23 cellular contexts compared by ENCODE assay signal in the genomic region with DNA sequence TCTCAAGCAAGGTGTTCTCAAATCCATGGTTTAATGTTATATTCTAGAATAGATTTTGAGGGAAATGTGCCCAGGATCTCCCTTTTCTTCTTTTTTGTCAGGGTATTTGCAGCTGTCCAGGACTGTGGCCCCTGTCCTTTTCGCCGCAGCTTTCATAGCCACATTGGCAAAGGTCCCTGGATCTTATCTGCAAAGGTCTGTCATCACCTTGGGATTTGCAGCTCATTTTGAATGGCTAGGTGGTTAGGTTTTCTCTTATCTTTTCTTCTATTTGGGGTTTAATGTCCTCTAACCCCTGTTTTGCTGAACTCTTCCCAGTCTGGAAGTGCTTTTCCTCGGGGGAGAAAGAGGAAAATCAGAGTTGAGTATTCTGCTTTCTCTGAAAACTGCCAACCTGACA. TPM values are rescaled to one million over a fixed set of nuclear protein-coding genes. Genes with fewer than 3 reads are reported as not detected.
DNase-seq lines count a peak whose midpoint lies in the region; ATAC-seq, FAIRE-seq and TF ChIP-seq lines count a peak whose summit lies in the region.
"Had no signal": no experiment of that assay in that cellular context is flagged by ENCODE, and none has a peak within 500 bp of the region (broad histone marks: within the 10 kb centered on the region; RNA-seq: fewer than 3 reads in every experiment).

No MANE protein-coding gene starts in this region.

- peaks cover 4% of the 10 kb centered on the region for H3K27me3 Mint-ChIP-seq in GM23338 (ENCODE audit: insufficient read depth, low read depth, poor library complexity)

- H3K9me2 ChIP-seq in Loucy (replicated peaks; ENCODE audit: low read depth, low read length), result no peaks in the 10 kb centered on the region
- H3K9me2 ChIP-seq in GM23338 (ENCODE audit: insufficient read depth), result no peaks in the 10 kb centered on the region

- no peak overlapping the region for H3K27ac Mint-ChIP-seq in GM23338
- H3K27ac Mint-ChIP-seq: CD8-positive, alpha-beta T cell had no signal

- no peak overlapping the region for H3K23ac ChIP-seq in mesenchymal stem cell (ENCODE audit: low read length in 2 of 2)

- no peak overlapping the region for H3K4ac ChIP-seq in mesenchymal stem cell (ENCODE audit: low read depth in 1 of 2, low read length in 2 of 2)

- no peak overlapping the region for H2BK120ac ChIP-seq in mesenchymal stem cell (ENCODE audit: low read depth, low read length)

- H2AFZ ChIP-seq in Loucy (ENCODE audit: low read length) (no peak overlapping the region), mesenchymal stem cell (ENCODE audit: low read depth, low read length) (no peak overlapping the region), GM23338 (no peak overlapping the region)

- H3K9me3 ChIP-seq in cardiac muscle cell (ENCODE audit: low read depth) (no peaks in the 10 kb centered on the region), Loucy (ENCODE audit: insufficient read depth, low read depth, low read length) (no peaks in the 10 kb centered on the region), mesenchymal stem cell (ENCODE audit: control insufficient read depth, low read length) (no peaks in the 10 kb centered on the region), pancreas (no peaks in the 10 kb centered on the region)
- H3K9me3 ChIP-seq: A549, Caco-2 had no signal

- no peaks in the 10 kb centered on the region for H3K79me2 ChIP-seq in Loucy (ENCODE audit: insufficient read depth, low read length)
- H3K79me2 ChIP-seq in GM23338 (replicated peaks; ENCODE audit: insufficient read depth), result no peaks in the 10 kb centered on the region

- no peaks in the 10 kb centered on the region for H3F3A ChIP-seq in Loucy (ENCODE audit: low read depth)
- H3F3A ChIP-seq in GM23338 (replicated peaks; ENCODE audit: low read depth), result no peaks in the 10 kb centered on the region

- H3K4me1 ChIP-seq in cardiac muscle cell (ENCODE audit: low read depth) (peaks cover 35% of the 10 kb centered on the region), Loucy (ENCODE audit: insufficient read depth, low read length, poor library complexity, severe bottlenecking) (peaks cover 25% of the 10 kb centered on the region), mesenchymal stem cell (ENCODE audit: control insufficient read depth, insufficient read depth, low read depth, low read length) (peaks cover 3% of the 10 kb centered on the region), pancreas (peaks cover 4 to 12% (median 4%) of the 10 kb centered on the region in 3 donors), GM23338 (ENCODE audit: insufficient read depth) (no peaks in the 10 kb centered on the region)
- H3K4me1 ChIP-seq: A549, Caco-2 had no signal

- H3K14ac ChIP-seq in mesenchymal stem cell (ENCODE audit: low read length in 2 of 2), result no peak overlapping the region

- H2AK5ac ChIP-seq in mesenchymal stem cell (ENCODE audit: low read length, severe bottlenecking), result no peak overlapping the region

- H4K91ac ChIP-seq in mesenchymal stem cell (ENCODE audit: low read length), result no peak overlapping the region

- H3K4me1 Mint-ChIP-seq in GM23338, result peaks cover 2% of the 10 kb centered on the region; the same call in 2 of the 3 replicates
- H3K4me1 Mint-ChIP-seq: CD4-positive, CD25-positive, alpha-beta regulatory T cell had no signal

- no peak overlapping the region for H3K4me3 Mint-ChIP-seq in GM23338
- H3K4me3 Mint-ChIP-seq: CD4-positive, CD25-positive, alpha-beta regulatory T cell; CD8-positive, alpha-beta T cell had no signal

- H3K4me2 ChIP-seq in Loucy (ENCODE audit: low read depth, low read length, poor library complexity, severe bottlenecking) (no peak overlapping the region), mesenchymal stem cell (ENCODE audit: low read length, poor library complexity, severe bottlenecking) (no peak overlapping the region), GM23338 (no peak overlapping the region)
- H3K4me2 ChIP-seq: A549 had no signal

- H3K36me3 ChIP-seq in cardiac muscle cell (no peaks in the 10 kb centered on the region), Loucy (ENCODE audit: insufficient read depth, low read length) (no peaks in the 10 kb centered on the region; the same call in 1 of the 2 replicates), mesenchymal stem cell (ENCODE audit: control insufficient read depth in 1 of 2, insufficient read depth in 2 of 2, low read depth in 1 of 2, low read length in 2 of 2) (peaks cover 0 to 11% of the 10 kb centered on the region in 2 experiments), pancreas (no peaks in the 10 kb centered on the region), GM23338 (ENCODE audit: insufficient read depth) (no peaks in the 10 kb centered on the region)

- H3K4me3 ChIP-seq in cardiac muscle cell (peak overlapping the region; percentile 4), Loucy (ENCODE audit: low read length, poor library complexity, severe bottlenecking) (no peak overlapping the region), mesenchymal stem cell (ENCODE audit: insufficient read depth in 1 of 2, low read depth in 1 of 2, low read length in 2 of 2) (no peak overlapping the region), pancreas (no peak overlapping the region), GM23338 (no peak overlapping the region)
- H3K4me3 ChIP-seq: A549 had no signal

- no peak overlapping the region for H3K18ac ChIP-seq in mesenchymal stem cell (ENCODE audit: low read depth in 1 of 2, low read length in 2 of 2)

- DNase-seq in cardiac muscle cell (ENCODE audit: low read depth in 1 of 2, low spot score in 1 of 2), result peak in 1 of 2 donors; percentile 68
- DNase-seq in cardiac septum (ENCODE audit: low spot score), result no peak
- no peak for DNase-seq in mesenchymal stem cell
- no peak for DNase-seq in pancreas
- DNase-seq in GM23338 (ENCODE audit: low spot score), result no peak
- DNase-seq in RPMI8226, result no peak
- no peak for DNase-seq in AG08396 (ENCODE audit: low spot score)
- DNase-seq: 8988T; ACHN; Caco-2; CD4-positive, CD25-positive, alpha-beta regulatory T cell; CD8-positive, alpha-beta T cell; DMS153; DND-41 had no signal

- H2BK15ac ChIP-seq in mesenchymal stem cell (ENCODE audit: low read depth, poor library complexity, severe bottlenecking), result no peak overlapping the region

- 87% methylated on average over 3 of the region's 3 CpGs for WGBS in mesenchymal stem cell
- 38 to 39% methylated on average over 3 of the region's 3 CpGs for WGBS in pancreas, 2 donors

- no peak for FAIRE-seq in pancreas (lab: Jason Lieb, UNC)
- FAIRE-seq: A549, G401.6, GM12892, H1 had no signal

- H4K8ac ChIP-seq in mesenchymal stem cell (ENCODE audit: low read length), result no peak overlapping the region

- intact Hi-C loops in cardiac septum (cut with DNase I), result loop anchor here (10.0 kb wide), 1 partner anchor 111 kb away; no protein-coding TSS in a partner anchor
- intact Hi-C loops in pancreas (cut with DNase I), result no loop called here

- H3K9me3 Mint-ChIP-seq in GM23338, result no peaks in the 10 kb centered on the region
- H3K9me3 Mint-ChIP-seq: CD4-positive, CD25-positive, alpha-beta regulatory T cell; CD8-positive, alpha-beta T cell had no signal

- no peaks in the 10 kb centered on the region for H3K27me3 ChIP-seq in cardiac muscle cell
- no peaks in the 10 kb centered on the region for H3K27me3 ChIP-seq in Loucy (ENCODE audit: insufficient read depth, low read length, poor library complexity, severe bottlenecking)
- no peaks in the 10 kb centered on the region for H3K27me3 ChIP-seq in mesenchymal stem cell (ENCODE audit: control insufficient read depth in 1 of 2, insufficient read depth in 1 of 2, low read length in 2 of 2)
- H3K27me3 ChIP-seq in pancreas, result no peaks in the 10 kb centered on the region
- H3K27me3 ChIP-seq in GM23338 (ENCODE audit: insufficient read depth), result no peaks in the 10 kb centered on the region

- ATAC-seq in pancreas (peak in 3 of 4 donors; percentile 28 to 59 (median 56)), GM23338 (no peak)
- ATAC-seq: A549; CD8-positive, alpha-beta T cell; HCT116 had no signal

- H2BK12ac ChIP-seq in mesenchymal stem cell (ENCODE audit: low read length in 2 of 2), result no peak overlapping the region

- H4K20me1 ChIP-seq in Loucy (ENCODE audit: insufficient read depth, low read length, poor library complexity, severe bottlenecking) (no peaks in the 10 kb centered on the region), GM23338 (replicated peaks; ENCODE audit: insufficient read depth) (no peaks in the 10 kb centered on the region; the same call in 1 of the 2 replicates)

- no peak overlapping the region for H2BK5ac ChIP-seq in mesenchymal stem cell (ENCODE audit: low read depth, low read length, poor library complexity, severe bottlenecking)

- no peaks in the 10 kb centered on the region for H3K36me3 Mint-ChIP-seq in GM23338 (ENCODE audit: low read depth)
- H3K36me3 Mint-ChIP-seq: CD8-positive, alpha-beta T cell had no signal

- H3K9ac ChIP-seq in Loucy (ENCODE audit: low read depth, low read length, poor library complexity, severe bottlenecking), result peak overlapping the region; percentile 54
- H3K9ac ChIP-seq in mesenchymal stem cell (ENCODE audit: low read length), result peak overlapping the region; percentile 63

- peak overlapping the region; percentile 88 for H3K27ac ChIP-seq in cardiac muscle cell
- H3K27ac ChIP-seq in mesenchymal stem cell (ENCODE audit: low read length, poor library complexity, severe bottlenecking), result no peak overlapping the region
- H3K27ac ChIP-seq in pancreas, result no peak overlapping the region
- no peak overlapping the region for H3K27ac ChIP-seq in GM23338 (ENCODE audit: low read depth)
- H3K27ac ChIP-seq: A549, C4-2B had no signal

- no peak for TF ChIP-seq CTCF in cardiac muscle cell (IDR thresholded peaks at IDR 0.05; ENCODE audit: low read depth, low read length)
- no peak for TF ChIP-seq CTCF in Loucy (conservative IDR thresholded peaks at IDR 0.05; ENCODE audit: low read length)
- no peak for TF ChIP-seq CTCF in pancreas (IDR thresholded peaks at IDR 0.05)
- TF ChIP-seq CTCF in GM23338 (conservative IDR thresholded peaks at IDR 0.05; ENCODE audit: low read depth in 2 of 2), result no peak

- H3K79me1 ChIP-seq in mesenchymal stem cell (replicated peaks; ENCODE audit: low read length, poor library complexity, severe bottlenecking), result no peaks in the 10 kb centered on the region

RNA-seq across cellular contexts. Expression of a gene that starts 11.7 kb away (rescaled TPM):
- total RNA-seq in cardiac muscle cell (72.9 and 80.9 TPM in 2 replicates), cardiac septum (0.51 TPM), pancreas (1 to 10 TPM in 1 of 6 donors, under 1 TPM in 4, not detected in 1; 0.09 to 1.1 (median 0.20) TPM)
- polyA plus RNA-seq in cardiac muscle cell (50.8 and 53.6 TPM in 2 replicates), pancreas (1 to 10 TPM; 1.3 to 3.6 TPM), GM23338 (2016; fragmentation: Nextera tagmentation; extraction: Ambion mirVana) (5.2 and 5.7 TPM in 2 replicates)
- polyA plus RNA-seq in mesenchymal stem cell (2013, experiment 1 of 2), result 0.04 TPM
- polyA plus RNA-seq in mesenchymal stem cell (2013, experiment 2 of 2), result 0.04 TPM
- total RNA-seq in GM23338 (2014; rRNA removed; shearing (Covaris generic)), result 6.6 TPM in 2 replicates
- polyA plus RNA-seq: A549 had no signal

RNA-seq across cellular contexts. Expression of a gene that starts 19.4 kb away (rescaled TPM):
- total RNA-seq in cardiac muscle cell, result not detected in 2 replicates
- polyA plus RNA-seq in cardiac muscle cell, result 0.12 TPM in 1 of 2 replicates, not detected in the other
- total RNA-seq in cardiac septum, result not detected
- not detected for polyA plus RNA-seq in mesenchymal stem cell (2013, experiment 1 of 2)
- polyA plus RNA-seq in mesenchymal stem cell (2013, experiment 2 of 2), result not detected
- total RNA-seq in pancreas, result under 1 TPM in 1 of 6 donors, not detected in 5; 0.17 TPM
- polyA plus RNA-seq in pancreas, result not detected
- total RNA-seq in GM23338 (2014; rRNA removed; shearing (Covaris generic)), result not detected in 2 replicates
- not detected in 2 replicates for polyA plus RNA-seq in GM23338 (2016; fragmentation: Nextera tagmentation; extraction: Ambion mirVana)
- total RNA-seq: Caco-2, H1, H7 had no signal
- polyA plus RNA-seq: A549; BJ; CD4-positive, CD25-positive, alpha-beta regulatory T cell had no signal

RNA-seq across cellular contexts. Expression of a gene that starts 27.0 kb away (rescaled TPM):
- total RNA-seq in cardiac muscle cell (79.1 and 128 TPM in 2 replicates), cardiac septum (234 TPM), pancreas (10 to 100 TPM; 28.8 to 48.5 (median 35.3) TPM)
- polyA plus RNA-seq in cardiac muscle cell (210 and 232 TPM in 2 replicates), pancreas (100 to 1,000 TPM in 1 of 2 donors, 10 to 100 TPM in 1; 85.8 to 113 TPM), GM23338 (2016; fragmentation: Nextera tagmentation; extraction: Ambion mirVana) (168 and 185 TPM in 2 replicates)
- polyA plus RNA-seq in mesenchymal stem cell (2013, experiment 1 of 2), result 76.5 TPM
- 83.4 TPM for polyA plus RNA-seq in mesenchymal stem cell (2013, experiment 2 of 2)
- total RNA-seq in GM23338 (2014; rRNA removed; shearing (Covaris generic)), result 99.5 and 108 TPM in 2 replicates

RNA-seq across cellular contexts. Expression of a gene that starts 27.2 kb away (rescaled TPM):
- total RNA-seq in cardiac muscle cell (16.9 and 22.5 TPM in 2 replicates), cardiac septum (14.3 TPM), pancreas (1 to 10 TPM; 4.3 to 8.9 (median 6.7) TPM)
- polyA plus RNA-seq in cardiac muscle cell (18.6 and 23.9 TPM in 2 replicates), pancreas (10 to 100 TPM in 1 of 2 donors, 1 to 10 TPM in 1; 3.5 to 13.0 TPM), GM23338 (2016; fragmentation: Nextera tagmentation; extraction: Ambion mirVana) (4.1 and 5.8 TPM in 2 replicates)
- polyA plus RNA-seq in mesenchymal stem cell (2013, experiment 1 of 2), result 8.3 TPM
- polyA plus RNA-seq in mesenchymal stem cell (2013, experiment 2 of 2), result 8.3 TPM
- 16.6 and 17.2 TPM in 2 replicates for total RNA-seq in GM23338 (2014; rRNA removed; shearing (Covaris generic))

RNA-seq across cellular contexts. Expression of a gene that starts 36.4 kb away (rescaled TPM):
- 72.6 and 97.5 TPM in 2 replicates for total RNA-seq in cardiac muscle cell
- 231 and 271 TPM in 2 replicates for polyA plus RNA-seq in cardiac muscle cell
- total RNA-seq in cardiac septum, result 77.4 TPM
- polyA plus RNA-seq in mesenchymal stem cell (2013, experiment 1 of 2), result 140 TPM
- polyA plus RNA-seq in mesenchymal stem cell (2013, experiment 2 of 2), result 148 TPM
- 10 to 100 TPM; 13.5 to 34.2 (median 25.5) TPM for total RNA-seq in pancreas
- polyA plus RNA-seq in pancreas, result 10 to 100 TPM; 13.6 to 23.2 TPM
- 90.9 and 92.0 TPM in 2 replicates for total RNA-seq in GM23338 (2014; rRNA removed; shearing (Covaris generic))
- 155 and 163 TPM in 2 replicates for polyA plus RNA-seq in GM23338 (2016; fragmentation: Nextera tagmentation; extraction: Ambion mirVana)
